10 cellular contexts compared by ENCODE assay signal in the genomic region with DNA sequence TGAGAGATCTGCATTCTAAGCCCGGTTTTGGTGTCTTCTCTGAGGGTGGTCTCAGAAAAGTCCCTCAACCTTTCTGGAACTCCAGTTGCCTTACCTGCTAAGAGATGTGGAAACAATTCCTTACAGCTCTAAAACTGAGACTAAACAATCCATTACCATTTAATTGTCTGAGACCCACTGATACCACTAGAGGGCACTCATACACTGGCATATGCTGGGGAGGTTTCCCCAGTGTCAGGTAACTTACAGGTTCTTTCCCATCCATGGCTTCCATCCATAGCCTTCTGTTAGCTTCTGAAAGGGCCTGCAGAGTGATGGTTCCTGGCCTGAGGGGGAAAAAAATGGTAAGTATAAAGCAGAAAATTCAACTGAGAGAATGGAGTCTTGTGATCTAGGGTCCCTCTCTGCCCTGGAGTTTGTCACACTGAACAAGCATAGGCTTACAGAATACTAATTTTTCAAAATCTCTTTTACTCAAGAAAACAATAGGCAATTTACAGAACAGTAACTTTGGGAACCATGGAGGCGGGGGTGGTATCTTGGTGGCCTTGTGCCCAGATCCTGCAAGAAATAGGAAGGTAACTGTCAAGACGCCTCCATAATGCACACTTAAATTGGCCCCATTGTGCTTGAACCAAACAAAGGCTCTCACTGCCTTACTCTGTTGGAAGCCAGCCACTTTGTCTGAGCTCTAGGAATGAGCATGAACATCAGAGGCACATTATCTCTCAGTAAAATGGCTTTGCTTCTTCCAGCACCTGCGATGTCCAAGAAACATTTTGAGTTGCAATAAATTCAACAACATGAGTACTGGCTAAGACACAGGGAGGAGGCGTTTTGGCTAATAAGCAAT.
DNase-seq lines count a peak whose midpoint lies in the region; ATAC-seq and TF ChIP-seq lines count a peak whose summit lies in the region.
"Had no signal": no experiment of that assay in that cellular context is flagged by ENCODE, and none has a peak within 500 bp of the region (broad histone marks: within the 10 kb centered on the region; RNA-seq: fewer than 3 reads in every experiment).

No MANE protein-coding gene starts in this region.

- DNase-seq in Ammon's horn (ENCODE audit: low spot score) (peak; percentile 60), GM12864 (ENCODE audit: low read depth) (peak; percentile 8), NCI-H2171 (lab: John Stamatoyannopoulos, UW) (peak; percentile 16), heart right ventricle (peak in 1 of 2 donors; percentile 19), sciatic nerve (ENCODE audit: low spot score) (no peak), ureter (ENCODE audit: low spot score) (no peak)
- DNase-seq in activated naive CD8-positive, alpha-beta T cell treated with anti-CD3 and anti-CD28 coated beads for 36 hours, result peak; percentile 5

- H3K36me3 ChIP-seq in heart right ventricle, result peaks cover 0 to 20% (median 0%) of the 10 kb centered on the region in 9 donors

- ATAC-seq in HG02610 (IDR thresholded peaks at IDR 0.05; ENCODE audit: unreplicated experiment), result peak; percentile 68
- ATAC-seq in heart right ventricle, result peak in 3 of 8 donors; percentile 44 to 60 (median 44)
- ATAC-seq in sciatic nerve, result peak; percentile 77
- ATAC-seq: naive thymus-derived CD8-positive, alpha-beta T cell had no signal

- H3K4me1 Mint-ChIP-seq in activated naive CD8-positive, alpha-beta T cell treated with anti-CD3 and anti-CD28 coated beads for 36 hours, result no peaks in the 10 kb centered on the region
- H3K4me1 Mint-ChIP-seq: naive thymus-derived CD8-positive, alpha-beta T cell had no signal

- H3K4me3 Mint-ChIP-seq in activated naive CD8-positive, alpha-beta T cell treated with anti-CD3 and anti-CD28 coated beads for 36 hours, result no peak overlapping the region
- H3K4me3 Mint-ChIP-seq: naive thymus-derived CD8-positive, alpha-beta T cell had no signal

- no peaks in the 10 kb centered on the region for H3K36me3 Mint-ChIP-seq in activated naive CD8-positive, alpha-beta T cell treated with anti-CD3 and anti-CD28 coated beads for 36 hours
- H3K36me3 Mint-ChIP-seq: naive thymus-derived CD8-positive, alpha-beta T cell had no signal

- TF ChIP-seq CTCF in GM12864 (IDR thresholded peaks at IDR 0.05; ENCODE audit: low read depth, low read length, missing control alignments) (peak; percentile 50), heart right ventricle (IDR thresholded peaks at IDR 0.05) (peak; percentile 42 to 77 (median 64))

- H3K27me3 ChIP-seq in heart right ventricle, result peaks cover 0 to 10% (median 0%) of the 10 kb centered on the region in 7 donors

- H3K27ac Mint-ChIP-seq in activated naive CD8-positive, alpha-beta T cell treated with anti-CD3 and anti-CD28 coated beads for 36 hours, result no peak overlapping the region
- H3K27ac Mint-ChIP-seq: naive thymus-derived CD8-positive, alpha-beta T cell had no signal

- H3K27ac ChIP-seq in heart right ventricle, result no peak overlapping the region
- H3K27ac ChIP-seq: SK-N-MC had no signal

- H3K4me1 ChIP-seq in heart right ventricle, result peaks cover 0 to 12% (median 0%) of the 10 kb centered on the region in 9 donors

- H3K27me3 Mint-ChIP-seq in activated naive CD8-positive, alpha-beta T cell treated with anti-CD3 and anti-CD28 coated beads for 36 hours, result peaks cover 5% of the 10 kb centered on the region

- H3K9me3 Mint-ChIP-seq in activated naive CD8-positive, alpha-beta T cell treated with anti-CD3 and anti-CD28 coated beads for 36 hours, result no peaks in the 10 kb centered on the region
- H3K9me3 Mint-ChIP-seq: naive thymus-derived CD8-positive, alpha-beta T cell had no signal

- no peak overlapping the region for H3K4me3 ChIP-seq in GM12864 (ENCODE audit: low read depth, low read length)
- no peak overlapping the region for H3K4me3 ChIP-seq in heart right ventricle
- H3K4me3 ChIP-seq: SK-N-MC had no signal

- WGBS in heart right ventricle, 2 donors, result 65 to 68% methylated on average over 5 of the region's 5 CpGs

- intact Hi-C loops in heart right ventricle (cut with DNase I), result loop anchor here (1.0 to 10.0 kb wide), 6 partner anchors 265 to 1088 kb away; no protein-coding TSS in a partner anchor
- intact Hi-C loops in sciatic nerve (cut with DNase I), result no loop called here

- H3K9me3 ChIP-seq in heart right ventricle, result no peaks in the 10 kb centered on the region

Comparison
In these comparisons a context has a peak if more than half of its experiments do, and no peak if none do; other contexts are left out.
1. DNase-seq: peak in Ammon's horn (single experiment), GM12864 (single experiment), NCI-H2171 (single experiment) and activated naive CD8-positive, alpha-beta T cell treated with anti-CD3 and anti-CD28 coated beads for 36 hours (single experiment); none in sciatic nerve (single experiment) and ureter (single experiment).